In the genomic region with DNA sequence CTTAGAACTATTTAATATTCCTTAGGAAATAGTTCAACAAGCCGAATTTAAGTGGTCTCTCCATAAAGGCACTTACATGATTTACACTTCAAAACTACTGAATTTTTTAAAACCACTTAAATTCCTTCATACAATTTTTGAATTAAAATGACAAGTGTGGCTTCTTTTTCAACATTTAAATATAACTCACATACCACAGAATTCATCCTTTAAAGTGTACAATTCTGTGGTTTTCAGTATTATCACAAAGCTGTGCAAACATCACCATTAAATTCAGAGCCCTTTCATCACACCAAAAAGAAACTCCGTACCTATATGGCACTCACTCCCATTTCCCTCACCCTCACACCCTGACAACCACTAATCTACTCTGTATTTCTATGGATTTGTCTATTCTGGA, we compare ENCODE assay signal across 15 cellular contexts.
DNase-seq lines count a peak whose midpoint lies in the region; ATAC-seq and TF ChIP-seq lines count a peak whose summit lies in the region.
"Had no signal": no experiment of that assay in that cellular context is flagged by ENCODE, and none has a peak within 500 bp of the region (broad histone marks: within the 10 kb centered on the region; RNA-seq: fewer than 3 reads in every experiment).

No MANE protein-coding gene starts in this region.

- H3K27ac ChIP-seq in ACC112 (ENCODE audit: low read depth, low read length) = peak overlapping the region; percentile 46

- H3K4me3 ChIP-seq in ACC112 (ENCODE audit: low read depth, low read length) = no peak overlapping the region
- H3K4me3 ChIP-seq: GM23338 had no signal

- H3K36me3 ChIP-seq in ACC112 (ENCODE audit: insufficient read depth, low read length) = no peaks in the 10 kb centered on the region

- peaks cover 44% of the 10 kb centered on the region for H3K4me1 ChIP-seq in ACC112 (ENCODE audit: control insufficient read depth, insufficient read depth, low read length, unreplicated experiment)
- H3K4me1 ChIP-seq: Caco-2 had no signal

- H3K27me3 Mint-ChIP-seq in HFFc6 (ENCODE audit: insufficient read depth) = no peaks in the 10 kb centered on the region
- H3K27me3 Mint-ChIP-seq in chondrocyte (ENCODE audit: low read depth) = no peaks in the 10 kb centered on the region
- H3K27me3 Mint-ChIP-seq in osteocyte (ENCODE audit: unreplicated experiment) = no peaks in the 10 kb centered on the region
- no peaks in the 10 kb centered on the region for H3K27me3 Mint-ChIP-seq in activated T-helper 2 cell treated with anti-CD3 and anti-CD28 coated beads, Interferon-gamma antibody, Interleukin-2, Interleukin-4, amounts not matched to agents 10 μg/mL and 5 μg/mL and 100 μg/mL, durations not matched to agents 14 hours and 24 hours and 36 hours (ENCODE audit: low read depth)

- H3K79me2 ChIP-seq in ACC112 (ENCODE audit: control insufficient read depth, insufficient read depth, low read length, unreplicated experiment) = no peaks in the 10 kb centered on the region

- no peaks in the 10 kb centered on the region for H3K9me3 Mint-ChIP-seq in HFFc6
- no peaks in the 10 kb centered on the region for H3K9me3 Mint-ChIP-seq in chondrocyte (ENCODE audit: low read depth)
- no peaks in the 10 kb centered on the region for H3K9me3 Mint-ChIP-seq in osteocyte (ENCODE audit: unreplicated experiment)
- H3K9me3 Mint-ChIP-seq in activated T-helper 2 cell treated with anti-CD3 and anti-CD28 coated beads, Interferon-gamma antibody, Interleukin-2, Interleukin-4, amounts not matched to agents 10 μg/mL and 5 μg/mL and 100 μg/mL, durations not matched to agents 14 hours and 24 hours and 36 hours = no peaks in the 10 kb centered on the region
- H3K9me3 Mint-ChIP-seq: CD14-positive monocyte; CD8-positive, alpha-beta T cell; GM23338 had no signal

- DNase-seq in HFFc6 (no peak), chondrocyte (ENCODE audit: low spot score) (no peak), osteocyte (ENCODE audit: extremely low spot score, unreplicated experiment) (no peak), COLO668 (lab: John Stamatoyannopoulos, UW; ENCODE audit: unreplicated experiment) (no peak), 8988T (no peak)
- DNase-seq in activated T-helper 2 cell treated with anti-CD3 and anti-CD28 coated beads, Interferon-gamma antibody, Interleukin-2, Interleukin-4, amounts not matched to agents 10 μg/mL and 5 μg/mL and 100 μg/mL, durations not matched to agents 14 hours and 24 hours and 36 hours (ENCODE audit: low spot score) = no peak
- DNase-seq: Caco-2; CD8-positive, alpha-beta T cell; DND-41; GF-D8; H7 had no signal

- H3K27ac Mint-ChIP-seq in HFFc6 (peak overlapping the region; percentile 50; the same call in 1 of the 2 replicates), chondrocyte (ENCODE audit: unreplicated experiment) (peak overlapping the region; percentile 66), osteocyte (ENCODE audit: unreplicated experiment) (peak overlapping the region; percentile 83)
- H3K27ac Mint-ChIP-seq in activated T-helper 2 cell treated with anti-CD3 and anti-CD28 coated beads, Interferon-gamma antibody, Interleukin-2, Interleukin-4, amounts not matched to agents 10 μg/mL and 5 μg/mL and 100 μg/mL, durations not matched to agents 14 hours and 24 hours and 36 hours = no peak overlapping the region
- H3K27ac Mint-ChIP-seq: CD14-positive monocyte; CD8-positive, alpha-beta T cell; GM23338 had no signal

- TF ChIP-seq CTCF in HFFc6 (IDR thresholded peaks at IDR 0.05) (no peak), chondrocyte (IDR thresholded peaks at IDR 0.05) (no peak), osteocyte (IDR thresholded peaks at IDR 0.05) (no peak)

- H3K4me3 Mint-ChIP-seq in HFFc6 (no peak overlapping the region), chondrocyte (ENCODE audit: unreplicated experiment) (no peak overlapping the region), osteocyte (ENCODE audit: unreplicated experiment) (no peak overlapping the region)
- H3K4me3 Mint-ChIP-seq in activated T-helper 2 cell treated with anti-CD3 and anti-CD28 coated beads, Interferon-gamma antibody, Interleukin-2, Interleukin-4, amounts not matched to agents 10 μg/mL and 5 μg/mL and 100 μg/mL, durations not matched to agents 14 hours and 24 hours and 36 hours (ENCODE audit: low read depth) = no peak overlapping the region
- H3K4me3 Mint-ChIP-seq: CD14-positive monocyte; CD8-positive, alpha-beta T cell; GM23338 had no signal

- no peak for ATAC-seq in GM21825 (IDR thresholded peaks at IDR 0.05; ENCODE audit: unreplicated experiment)
- ATAC-seq: CD8-positive, alpha-beta T cell; GM23338 had no signal

- H3K27me3 ChIP-seq in ACC112 (ENCODE audit: insufficient read depth, low read length) = no peaks in the 10 kb centered on the region

- H2AFZ ChIP-seq in ACC112 (ENCODE audit: low read length, unreplicated experiment) = no peak overlapping the region
- H2AFZ ChIP-seq: GM23338 had no signal

- intact Hi-C loops in activated T-helper 2 cell treated with anti-CD3 and anti-CD28 coated beads, Interferon-gamma antibody, Interleukin-2, Interleukin-4, amounts not matched to agents 10 μg/mL and 5 μg/mL and 100 μg/mL, durations not matched to agents 14 hours and 24 hours and 36 hours (cut with micrococcal nuclease) = no loop called here

- H3K4me1 Mint-ChIP-seq in HFFc6 (ENCODE audit: low read depth) = peaks cover 37% of the 10 kb centered on the region
- H3K4me1 Mint-ChIP-seq in chondrocyte (ENCODE audit: low read depth) = peaks cover 30% of the 10 kb centered on the region
- peaks cover 46% of the 10 kb centered on the region for H3K4me1 Mint-ChIP-seq in osteocyte (ENCODE audit: unreplicated experiment)
- H3K4me1 Mint-ChIP-seq in activated T-helper 2 cell treated with anti-CD3 and anti-CD28 coated beads, Interferon-gamma antibody, Interleukin-2, Interleukin-4, amounts not matched to agents 10 μg/mL and 5 μg/mL and 100 μg/mL, durations not matched to agents 14 hours and 24 hours and 36 hours (ENCODE audit: low read depth) = no peaks in the 10 kb centered on the region
- H3K4me1 Mint-ChIP-seq: CD14-positive monocyte had no signal

- H3K36me3 Mint-ChIP-seq in HFFc6 (ENCODE audit: low read depth) (no peaks in the 10 kb centered on the region), chondrocyte (ENCODE audit: low read depth) (no peaks in the 10 kb centered on the region), osteocyte (ENCODE audit: unreplicated experiment) (no peaks in the 10 kb centered on the region)
- no peaks in the 10 kb centered on the region for H3K36me3 Mint-ChIP-seq in activated T-helper 2 cell treated with anti-CD3 and anti-CD28 coated beads, Interferon-gamma antibody, Interleukin-2, Interleukin-4, amounts not matched to agents 10 μg/mL and 5 μg/mL and 100 μg/mL, durations not matched to agents 14 hours and 24 hours and 36 hours (ENCODE audit: low read depth)
